In the genomic region with DNA sequence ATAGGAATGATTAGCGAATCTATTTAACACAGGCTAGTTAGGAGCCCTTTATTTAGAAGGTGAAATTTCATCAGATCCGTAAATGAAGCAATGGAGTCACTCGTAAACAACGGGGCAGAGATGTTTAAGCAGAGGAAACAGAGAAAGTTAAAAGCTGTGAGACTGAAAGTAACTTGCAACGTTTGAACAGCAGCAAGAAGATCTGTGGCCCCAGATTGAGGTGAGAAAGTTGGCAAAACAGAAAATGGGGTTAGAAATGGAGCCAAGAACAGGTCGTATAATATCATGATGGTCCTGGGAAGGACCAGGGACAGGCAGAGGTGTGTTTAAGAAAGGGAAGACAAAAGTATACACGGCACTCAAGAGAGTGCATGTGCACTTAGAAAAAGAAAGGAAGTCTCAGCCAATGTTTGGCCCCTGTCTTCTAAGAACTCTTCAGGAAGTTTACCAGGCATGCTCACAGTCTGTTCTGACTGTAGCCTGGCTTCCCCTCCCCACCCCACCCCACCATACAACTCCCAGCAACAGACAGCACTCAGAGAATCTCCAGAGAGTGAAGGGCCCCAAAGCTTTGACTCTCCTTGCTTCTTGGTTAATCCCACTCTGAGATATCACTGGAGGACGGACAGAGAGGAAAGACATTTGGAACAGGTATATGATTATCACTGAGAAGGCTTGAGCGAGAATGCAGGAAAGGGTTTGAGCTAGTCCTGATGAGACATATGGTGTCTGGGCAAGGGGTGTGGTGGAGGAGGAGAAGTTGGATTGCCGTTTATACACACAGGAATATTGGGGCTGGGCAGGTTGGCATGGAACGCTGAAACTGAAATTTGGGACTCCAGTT, we compare ENCODE assay signal across 8 cellular contexts.
DNase-seq lines count a peak whose midpoint lies in the region; ATAC-seq lines count a peak whose summit lies in the region.
"Not testable (repeated sequence)": the region's sequence is repeated elsewhere in the genome, so short reads cannot be mapped to it uniquely, and the experiment has no call there.

No MANE protein-coding gene starts in this region.

- peak overlapping the region; percentile 79 to 94 for H3K27ac Mint-ChIP-seq in stimulated activated naive CD8-positive, alpha-beta T cell treated with anti-CD3 and anti-CD28 coated beads, Interleukin-15, amount 100 ng/mL, for 72 hours

- DNase-seq in OCI-M1 (lab: John Stamatoyannopoulos, UW): peak; percentile 45
- peak; percentile 63 for DNase-seq in activated CD8-positive, alpha-beta memory T cell treated with anti-CD3 and anti-CD28 coated beads for 24 hours
- DNase-seq in central memory CD4-positive, alpha-beta T cell: peak; percentile 33
- DNase-seq in stimulated activated naive CD8-positive, alpha-beta T cell treated with anti-CD3 and anti-CD28 coated beads, Interleukin-15, amount 100 ng/mL, for 72 hours: peak; percentile 29 to 38

- not testable (repeated sequence) for H3K9me3 Mint-ChIP-seq in stimulated activated naive CD8-positive, alpha-beta T cell treated with anti-CD3 and anti-CD28 coated beads, Interleukin-15, amount 100 ng/mL, for 72 hours

- ATAC-seq in GM18519 (IDR thresholded peaks at IDR 0.05; ENCODE audit: low FRiP score, unreplicated experiment): peak; percentile 66
- ATAC-seq in GM21360 (IDR thresholded peaks at IDR 0.05; ENCODE audit: unreplicated experiment): peak; percentile 66
- peak; percentile 82 for ATAC-seq in HG02759 (IDR thresholded peaks at IDR 0.05; ENCODE audit: unreplicated experiment)
- ATAC-seq in HG03175 (IDR thresholded peaks at IDR 0.05; ENCODE audit: unreplicated experiment): peak; percentile 55
- peak; percentile 92 for ATAC-seq in stimulated activated naive CD8-positive, alpha-beta T cell treated with anti-CD3 and anti-CD28 coated beads, Interleukin-15, amount 100 ng/mL, for 72 hours

- H3K4me1 Mint-ChIP-seq in stimulated activated naive CD8-positive, alpha-beta T cell treated with anti-CD3 and anti-CD28 coated beads, Interleukin-15, amount 100 ng/mL, for 72 hours: not testable (repeated sequence)

- H3K4me3 Mint-ChIP-seq in stimulated activated naive CD8-positive, alpha-beta T cell treated with anti-CD3 and anti-CD28 coated beads, Interleukin-15, amount 100 ng/mL, for 72 hours: peak overlapping the region; percentile 69 to 85

- not testable (repeated sequence) for H3K27me3 Mint-ChIP-seq in stimulated activated naive CD8-positive, alpha-beta T cell treated with anti-CD3 and anti-CD28 coated beads, Interleukin-15, amount 100 ng/mL, for 72 hours

Comparison
In these comparisons a context has a peak if more than half of its experiments do, and no peak if none do; other contexts are left out.
1. Peak in every context shown above with its lines: DNase-seq and ATAC-seq.